24 cellular contexts compared by ENCODE assay signal in the genomic region with DNA sequence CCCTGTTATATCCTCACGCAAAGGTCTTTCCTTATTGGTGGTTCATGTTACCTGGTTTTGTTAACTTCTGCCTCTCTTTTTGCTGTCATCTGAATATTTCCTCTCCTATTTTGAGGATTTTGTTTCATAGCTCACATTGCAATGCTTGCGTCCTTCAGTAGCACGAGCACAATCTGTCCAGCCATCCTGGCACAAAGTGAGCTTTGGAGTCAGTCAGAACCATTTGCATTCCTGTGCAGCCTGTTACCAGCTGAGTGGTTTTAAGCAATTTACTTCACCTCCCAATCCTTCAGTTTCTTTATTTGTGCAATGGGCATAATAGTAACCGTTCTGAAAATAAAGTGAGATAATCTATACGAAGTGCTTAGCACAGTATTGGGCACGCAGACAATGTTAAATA.
"Had no signal": no experiment of that assay in that cellular context is flagged by ENCODE, and none has a peak within 500 bp of the region (broad histone marks: within the 10 kb centered on the region; RNA-seq: fewer than 3 reads in every experiment).

No MANE protein-coding gene starts in this region.

- H3K27ac ChIP-seq: KMS-11, SJCRH30 had no signal

- H3K4me2 ChIP-seq: KMS-11 had no signal

- FAIRE-seq: K562, RCC 7860 had no signal

- ATAC-seq: K562, SK-N-SH treated with all-trans-retinoic acid at 6 μM for 48 hours had no signal

- DNase-seq: Kasumi-1, MM.1S, MV-4-11, NCI-H1048, NCI-H1105, NCI-H1417 treated with DMSO at 0.1 percent for 48 hours, NCI-H146, NCI-H1694 treated with DMSO at 0.1 percent for 48 hours, NCI-H1930, NCI-H2081 treated with DMSO at 0.1 percent for 48 hours, NCI-H2171, NCI-H226, NCI-H446, NCI-H510A, NCI-H524 treated with DMSO at 0.1 percent for 48 hours, NCI-H69, NCI-H774, RPMI8226, SHP77 treated with DMSO at 0.1 percent for 48 hours, SJCRH30 had no signal

- H3K9me3 ChIP-seq: SJCRH30 had no signal

- H3K9ac ChIP-seq: KMS-11 had no signal

- H3K27me3 ChIP-seq: SJCRH30 had no signal

- H3K36me3 ChIP-seq: SJCRH30 had no signal

- H3K4me3 ChIP-seq: K562, SJCRH30 had no signal
